Comparison of ENCODE assay signal across 8 cellular contexts in the genomic region with DNA sequence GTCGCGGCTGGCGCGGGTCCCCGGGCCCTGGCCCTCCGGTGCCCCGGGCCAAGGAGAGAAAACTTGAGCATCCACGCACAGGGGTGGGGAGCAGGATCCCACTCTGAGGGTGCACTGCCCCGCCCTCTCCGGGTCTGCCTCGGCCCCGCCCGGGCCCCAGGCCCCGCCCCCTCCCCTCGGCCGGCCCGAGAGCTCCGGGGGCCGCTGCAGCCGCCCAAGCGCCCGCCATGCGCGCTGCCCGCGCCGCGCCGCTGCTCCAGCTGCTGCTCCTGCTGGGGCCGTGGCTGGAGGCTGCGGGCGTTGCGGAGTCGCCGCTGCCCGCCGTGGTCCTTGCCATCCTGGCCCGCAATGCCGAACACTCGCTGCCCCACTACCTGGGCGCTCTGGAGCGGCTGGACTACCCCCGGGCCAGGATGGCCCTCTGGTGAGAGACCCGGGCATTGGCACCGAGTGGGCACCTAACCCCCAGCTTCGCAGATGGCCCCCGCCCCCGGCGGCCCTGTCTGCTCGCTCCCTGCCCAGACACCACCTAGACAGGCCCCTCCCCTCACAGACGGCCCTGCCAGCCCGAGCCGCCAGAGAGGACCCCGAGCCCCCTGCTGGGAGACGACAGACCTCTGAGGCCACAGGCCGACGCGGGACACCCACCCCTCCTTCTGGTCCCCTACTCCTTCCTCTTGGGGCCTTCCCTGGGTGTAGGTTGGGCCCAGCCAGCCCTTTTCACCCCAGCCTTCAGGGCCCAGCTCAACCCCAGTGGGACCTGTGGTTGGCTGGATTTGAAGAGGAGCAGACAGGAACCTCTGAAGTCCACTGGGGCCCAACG. TPM values are rescaled to one million over a fixed set of nuclear protein-coding genes. Genes with fewer than 3 reads are reported as not detected.
DNase-seq lines count a peak whose midpoint lies in the region; ATAC-seq and TF ChIP-seq lines count a peak whose summit lies in the region.

A gene with protein sequence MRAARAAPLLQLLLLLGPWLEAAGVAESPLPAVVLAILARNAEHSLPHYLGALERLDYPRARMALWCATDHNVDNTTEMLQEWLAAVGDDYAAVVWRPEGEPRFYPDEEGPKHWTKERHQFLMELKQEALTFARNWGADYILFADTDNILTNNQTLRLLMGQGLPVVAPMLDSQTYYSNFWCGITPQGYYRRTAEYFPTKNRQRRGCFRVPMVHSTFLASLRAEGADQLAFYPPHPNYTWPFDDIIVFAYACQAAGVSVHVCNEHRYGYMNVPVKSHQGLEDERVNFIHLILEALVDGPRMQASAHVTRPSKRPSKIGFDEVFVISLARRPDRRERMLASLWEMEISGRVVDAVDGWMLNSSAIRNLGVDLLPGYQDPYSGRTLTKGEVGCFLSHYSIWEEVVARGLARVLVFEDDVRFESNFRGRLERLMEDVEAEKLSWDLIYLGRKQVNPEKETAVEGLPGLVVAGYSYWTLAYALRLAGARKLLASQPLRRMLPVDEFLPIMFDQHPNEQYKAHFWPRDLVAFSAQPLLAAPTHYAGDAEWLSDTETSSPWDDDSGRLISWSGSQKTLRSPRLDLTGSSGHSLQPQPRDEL (plus strand): TSS at position 207 of the 823 bp plus-strand sequence. CDS start 21 bp downstream, at position 228.

- H3K4me3 ChIP-seq in BJ (ENCODE audit: low read depth, low read length), result peak within 1 kb of the TSS; percentile 60
- H3K4me3 ChIP-seq in ascending aorta, result peak within 1 kb of the TSS; percentile 89 to 93
- H3K4me3 ChIP-seq in right cardiac atrium (ENCODE audit: low read length), result peak within 1 kb of the TSS; percentile 90

- TF ChIP-seq CTCF in BJ (IDR thresholded peaks at IDR 0.05; ENCODE audit: insufficient read depth, low read depth, low read length) (peak; percentile 16; the same call in 1 of the 2 replicates), ascending aorta (IDR thresholded peaks at IDR 0.05) (no peak)

- no peak for DNase-seq in BJ (ENCODE audit: low read depth)
- DNase-seq in ascending aorta (ENCODE audit: low spot score in 2 of 2), result peak in 1 of 2 donors; percentile 76
- peak; percentile 69 to 89 (median 87) for DNase-seq in right cardiac atrium
- no peak for DNase-seq in renal cortical epithelial cell (ENCODE audit: low read depth)
- no peak for DNase-seq in NCI-H1048 (lab: John Stamatoyannopoulos, UW)

- peak within 1 kb of the TSS; percentile 82 for H3K27ac ChIP-seq in ascending aorta
- H3K27ac ChIP-seq in right cardiac atrium (ENCODE audit: low read length), result peak within 1 kb of the TSS; percentile 7

- intact Hi-C loops in ascending aorta (cut with DNase I) (loop anchor here (1.0 to 2.0 kb wide), 3 partner anchors 35 to 58 kb away; a partner anchor contains a TSS), right cardiac atrium (cut with DNase I) (no loop called here)

- WGBS in right cardiac atrium, result under 1% methylated on average over 59 of the region's 59 CpGs

- H3K9me3 ChIP-seq in ascending aorta, result no peaks in the 10 kb centered on the region
- H3K9me3 ChIP-seq in right cardiac atrium (ENCODE audit: control insufficient read depth, low read length), result no peaks in the 10 kb centered on the region

- peaks cover 2% of the 10 kb centered on the region; the same call in 1 of the 2 replicates for H3K27me3 ChIP-seq in BJ (ENCODE audit: control insufficient read depth, insufficient read depth, low read length)
- no peaks in the 10 kb centered on the region for H3K27me3 ChIP-seq in ascending aorta
- no peaks in the 10 kb centered on the region for H3K27me3 ChIP-seq in right cardiac atrium (ENCODE audit: control insufficient read depth, insufficient read depth)

- ATAC-seq in GM19035 (IDR thresholded peaks at IDR 0.05; ENCODE audit: unreplicated experiment) (peak; percentile 72), HG03342 (IDR thresholded peaks at IDR 0.05; ENCODE audit: unreplicated experiment) (peak; percentile 36), SK-N-SH treated with all-trans-retinoic acid at 6 μM for 48 hours (peak; percentile 84), right cardiac atrium (peak; percentile 91 to 92)

- POLR2A ChIA-PET in BJ (lab: Charles Lee), result interaction anchor here (0.6 kb wide), 2 partner anchors 131 to 250 kb away, joined by 4 to 7 read pairs; no protein-coding TSS in a partner anchor

- CTCF ChIA-PET in BJ (lab: Yijun Ruan, JAX), result interaction anchor here (0.6 to 4.9 kb wide), 22 partner anchors 10 to 215 kb away, joined by 3 to 50 read pairs (median 5); a partner anchor contains a TSS

- H3K4me1 ChIP-seq in ascending aorta (peaks cover 0 to 17% of the 10 kb centered on the region in 2 donors), right cardiac atrium (ENCODE audit: control insufficient read depth, insufficient read depth, low read length) (peaks cover 4% of the 10 kb centered on the region)

- peaks cover 13% of the 10 kb centered on the region for H3K36me3 ChIP-seq in BJ (ENCODE audit: control insufficient read depth, insufficient read depth, low read length)
- H3K36me3 ChIP-seq in ascending aorta, result peaks cover 0 to 9% of the 10 kb centered on the region in 2 donors

TF ChIP-seq in SK-N-SH treated with all-trans-retinoic acid at 6 μM for 48 hours, 23 proteins besides CTCF, POLR2A, EP300 and RAD21:
- no peak for TF ChIP-seq ZNF565 (CRISPR knock-in tag; conservative IDR thresholded peaks at IDR 0.05; ENCODE audit: low read depth)
- TF ChIP-seq, protein P1, sequence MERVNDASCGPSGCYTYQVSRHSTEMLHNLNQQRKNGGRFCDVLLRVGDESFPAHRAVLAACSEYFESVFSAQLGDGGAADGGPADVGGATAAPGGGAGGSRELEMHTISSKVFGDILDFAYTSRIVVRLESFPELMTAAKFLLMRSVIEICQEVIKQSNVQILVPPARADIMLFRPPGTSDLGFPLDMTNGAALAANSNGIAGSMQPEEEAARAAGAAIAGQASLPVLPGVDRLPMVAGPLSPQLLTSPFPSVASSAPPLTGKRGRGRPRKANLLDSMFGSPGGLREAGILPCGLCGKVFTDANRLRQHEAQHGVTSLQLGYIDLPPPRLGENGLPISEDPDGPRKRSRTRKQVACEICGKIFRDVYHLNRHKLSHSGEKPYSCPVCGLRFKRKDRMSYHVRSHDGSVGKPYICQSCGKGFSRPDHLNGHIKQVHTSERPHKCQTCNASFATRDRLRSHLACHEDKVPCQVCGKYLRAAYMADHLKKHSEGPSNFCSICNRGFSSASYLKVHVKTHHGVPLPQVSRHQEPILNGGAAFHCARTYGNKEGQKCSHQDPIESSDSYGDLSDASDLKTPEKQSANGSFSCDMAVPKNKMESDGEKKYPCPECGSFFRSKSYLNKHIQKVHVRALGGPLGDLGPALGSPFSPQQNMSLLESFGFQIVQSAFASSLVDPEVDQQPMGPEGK (CRISPR knock-in tag; IDR thresholded peaks at IDR 0.05; ENCODE audit: borderline replicate concordance), result no peak
- no peak for TF ChIP-seq ZFP3 (CRISPR knock-in tag; IDR thresholded peaks at IDR 0.05)
- TF ChIP-seq, protein P2, sequence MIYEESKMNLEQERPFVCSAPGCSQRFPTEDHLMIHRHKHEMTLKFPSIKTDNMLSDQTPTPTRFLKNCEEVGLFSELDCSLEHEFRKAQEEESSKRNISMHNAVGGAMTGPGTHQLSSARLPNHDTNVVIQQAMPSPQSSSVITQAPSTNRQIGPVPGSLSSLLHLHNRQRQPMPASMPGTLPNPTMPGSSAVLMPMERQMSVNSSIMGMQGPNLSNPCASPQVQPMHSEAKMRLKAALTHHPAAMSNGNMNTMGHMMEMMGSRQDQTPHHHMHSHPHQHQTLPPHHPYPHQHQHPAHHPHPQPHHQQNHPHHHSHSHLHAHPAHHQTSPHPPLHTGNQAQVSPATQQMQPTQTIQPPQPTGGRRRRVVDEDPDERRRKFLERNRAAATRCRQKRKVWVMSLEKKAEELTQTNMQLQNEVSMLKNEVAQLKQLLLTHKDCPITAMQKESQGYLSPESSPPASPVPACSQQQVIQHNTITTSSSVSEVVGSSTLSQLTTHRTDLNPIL (CRISPR knock-in tag; IDR thresholded peaks at IDR 0.05; ENCODE audit: low read depth), result no peak
- TF ChIP-seq ISL1 (CRISPR knock-in tag; IDR thresholded peaks at IDR 0.05), result no peak
- TF ChIP-seq SNAI2 (CRISPR knock-in tag; IDR thresholded peaks at IDR 0.05), result no peak
- TF ChIP-seq ZC3H10 (CRISPR knock-in tag; IDR thresholded peaks at IDR 0.05), result no peak

RNA-seq across cellular contexts. Expression of the gene that starts here (rescaled TPM):
- polyA plus RNA-seq in BJ (2011; rRNA removed) (193 and 309 TPM in 2 replicates), right cardiac atrium (12.3 TPM)
- 64.1 and 103 TPM in 2 replicates for polyA minus RNA-seq in BJ (2011; rRNA and poly(A)+ RNA removed)
- total RNA-seq in ascending aorta (70.5 TPM), right cardiac atrium (10 to 100 TPM; 12.8 to 23.2 (median 17.7) TPM), renal cortical epithelial cell (43.4 and 50.4 TPM in 2 replicates)

Comparison
In these comparisons a context has a peak if more than half of its experiments do, and no peak if none do; other contexts are left out.
1. RNA of the gene that starts here (polyA plus RNA-seq): 193 to 309 TPM in BJ; 12.3 TPM in right cardiac atrium (single experiment); every median in the first group is over 10 times any median in the second.
2. DNase-seq: peak in right cardiac atrium (3 of 3); none in BJ (single experiment), renal cortical epithelial cell (single experiment) and NCI-H1048 (single experiment).
3. ATAC-seq: peak in every context shown above with its lines; median percentile 92 in right cardiac atrium; 84 in SK-N-SH treated with all-trans-retinoic acid at 6 μM for 48 hours; 72 in GM19035; 36 in HG03342.
4. Peak in every context shown above with its lines, with median percentiles within 50 percentile points of each other: H3K4me3 ChIP-seq.